ENCODE assay signal across 15 cellular contexts in the genomic region with DNA sequence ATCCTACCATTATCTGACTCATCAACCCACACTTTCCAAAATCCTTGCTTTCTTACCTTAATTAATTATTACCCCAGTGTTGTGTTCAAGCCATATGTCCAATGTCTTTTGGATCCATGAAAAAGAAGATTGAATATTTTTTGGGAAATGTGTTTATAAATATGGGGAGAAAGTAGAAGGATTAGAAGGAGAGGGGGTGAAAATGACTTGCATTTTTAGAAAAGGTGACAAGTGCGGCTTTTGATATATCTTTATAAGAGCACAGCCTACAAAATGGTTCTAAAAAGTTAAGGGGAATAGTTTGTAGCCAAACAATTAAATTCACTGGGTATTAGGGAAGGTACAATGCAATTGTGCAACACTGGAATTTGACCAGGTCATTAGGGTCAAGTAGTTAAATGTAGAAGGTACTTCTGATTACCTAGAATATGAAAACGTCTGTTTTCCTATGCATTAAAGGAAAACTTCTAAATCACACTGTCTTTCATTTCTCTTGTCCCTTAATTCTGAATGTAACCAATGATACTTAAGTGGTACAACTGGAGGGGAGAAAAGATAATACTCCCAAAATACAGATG. TPM values are rescaled to one million over a fixed set of nuclear protein-coding genes. Genes with fewer than 3 reads are reported as not detected.
DNase-seq lines count a peak whose midpoint lies in the region; TF ChIP-seq lines count a peak whose summit lies in the region.
"Had no signal": no experiment of that assay in that cellular context is flagged by ENCODE, and none has a peak within 500 bp of the region (broad histone marks: within the 10 kb centered on the region; RNA-seq: fewer than 3 reads in every experiment).

No MANE protein-coding gene starts in this region.

- no peaks in the 10 kb centered on the region for H3K36me3 ChIP-seq in Loucy (ENCODE audit: insufficient read depth, low read length)
- H3K36me3 ChIP-seq in brain microvascular endothelial cell (replicated peaks), result no peaks in the 10 kb centered on the region
- no peaks in the 10 kb centered on the region for H3K36me3 ChIP-seq in skeletal muscle satellite cell (ENCODE audit: insufficient read depth, low read length)
- no peaks in the 10 kb centered on the region for H3K36me3 ChIP-seq in left ventricle myocardium inferior

- peaks cover 61% of the 10 kb centered on the region for H3K4me1 Mint-ChIP-seq in activated T-cell treated with anti-CD3 and anti-CD28 coated beads, Interleukin-2, amount 50 U/mL, for 24 hours (ENCODE audit: low read depth)

- intact Hi-C loops in left ventricle myocardium inferior (cut with micrococcal nuclease), result no loop called here

- H3K79me2 ChIP-seq in Loucy (ENCODE audit: insufficient read depth, low read length), result peaks cover 15% of the 10 kb centered on the region; the same call in 1 of the 2 replicates
- H3K79me2 ChIP-seq: parathyroid adenoma had no signal

- no peaks in the 10 kb centered on the region for H4K20me1 ChIP-seq in Loucy (ENCODE audit: insufficient read depth, low read length, poor library complexity, severe bottlenecking)

- H3K27ac Mint-ChIP-seq in activated T-cell treated with anti-CD3 and anti-CD28 coated beads, Interleukin-2, amount 50 U/mL, for 24 hours, result peak overlapping the region; percentile 97
- H3K27ac Mint-ChIP-seq: mesothelial cell of epicardium had no signal

- no peaks in the 10 kb centered on the region for H3K27me3 Mint-ChIP-seq in activated T-cell treated with anti-CD3 and anti-CD28 coated beads, Interleukin-2, amount 50 U/mL, for 24 hours

- H3K9me3 ChIP-seq in Loucy (ENCODE audit: insufficient read depth, low read depth, low read length) (no peaks in the 10 kb centered on the region), skeletal muscle satellite cell (replicated peaks; ENCODE audit: low read length) (no peaks in the 10 kb centered on the region), left ventricle myocardium inferior (replicated peaks) (no peaks in the 10 kb centered on the region)

- H3K4me1 ChIP-seq in Loucy (ENCODE audit: insufficient read depth, low read length, poor library complexity, severe bottlenecking) (peaks cover 51% of the 10 kb centered on the region), skeletal muscle satellite cell (ENCODE audit: control insufficient read depth, insufficient read depth, low read length) (peaks cover 53% of the 10 kb centered on the region), left ventricle myocardium inferior (peaks cover 5% of the 10 kb centered on the region)

- no peaks in the 10 kb centered on the region for H3K9me2 ChIP-seq in Loucy (replicated peaks; ENCODE audit: low read depth, low read length)

- no peak overlapping the region for H2AFZ ChIP-seq in Loucy (ENCODE audit: low read length)
- H2AFZ ChIP-seq: parathyroid adenoma had no signal

- H3K27me3 ChIP-seq in Loucy (ENCODE audit: insufficient read depth, low read length, poor library complexity, severe bottlenecking) (no peaks in the 10 kb centered on the region), brain microvascular endothelial cell (replicated peaks) (no peaks in the 10 kb centered on the region), skeletal muscle satellite cell (ENCODE audit: control insufficient read depth, insufficient read depth, low read length) (no peaks in the 10 kb centered on the region), left ventricle myocardium inferior (ENCODE audit: low read depth) (no peaks in the 10 kb centered on the region)

- no peak for DNase-seq in activated T-cell treated with anti-CD3 and anti-CD28 coated beads, Interleukin-2, amount 50 U/mL, for 24 hours
- DNase-seq in activated T-cell treated with anti-CD3 and anti-CD28 coated beads, Interleukin-2, amount 50 U/mL, for 1 hour, result no peak
- DNase-seq in brain microvascular endothelial cell (no peak), NCI-H2107 (lab: John Stamatoyannopoulos, UW) (no peak), left ventricle myocardium inferior (no peak), UCSD-AML1 (lab: John Stamatoyannopoulos, UW; ENCODE audit: unreplicated experiment) (no peak)
- DNase-seq: KBM-7, NCI-H1694 treated with DMSO at 0.1 percent for 48 hours, NCI-H524, RPMI8226, T-helper 9 cell had no signal

- H3K4me3 ChIP-seq in Loucy (ENCODE audit: low read length, poor library complexity, severe bottlenecking), result no peak overlapping the region
- no peak overlapping the region for H3K4me3 ChIP-seq in brain microvascular endothelial cell (ENCODE audit: low read depth, low read length)
- peak overlapping the region; percentile 43 for H3K4me3 ChIP-seq in skeletal muscle satellite cell (ENCODE audit: low read length)
- H3K4me3 ChIP-seq in left ventricle myocardium inferior, result no peak overlapping the region

- no peak overlapping the region for H3K9ac ChIP-seq in Loucy (ENCODE audit: low read depth, low read length, poor library complexity, severe bottlenecking)
- H3K9ac ChIP-seq in skeletal muscle satellite cell (ENCODE audit: low read depth, low read length), result peak overlapping the region; percentile 22
- H3K9ac ChIP-seq: parathyroid adenoma had no signal

- TF ChIP-seq CTCF in Loucy (conservative IDR thresholded peaks at IDR 0.05; ENCODE audit: low read length) (no peak), brain microvascular endothelial cell (IDR thresholded peaks at IDR 0.05; ENCODE audit: low read depth, low read length, missing control alignments) (no peak), left ventricle myocardium inferior (IDR thresholded peaks at IDR 0.05; ENCODE audit: borderline replicate concordance) (no peak)

- peak overlapping the region; percentile 52 for H3K4me3 Mint-ChIP-seq in activated T-cell treated with anti-CD3 and anti-CD28 coated beads, Interleukin-2, amount 50 U/mL, for 24 hours
- H3K4me3 Mint-ChIP-seq: mesothelial cell of epicardium had no signal

- H3K9me3 Mint-ChIP-seq in activated T-cell treated with anti-CD3 and anti-CD28 coated beads, Interleukin-2, amount 50 U/mL, for 24 hours, result peaks cover 6% of the 10 kb centered on the region

- H3K36me3 Mint-ChIP-seq in activated T-cell treated with anti-CD3 and anti-CD28 coated beads, Interleukin-2, amount 50 U/mL, for 24 hours (ENCODE audit: low read depth), result no peaks in the 10 kb centered on the region

- H3K27ac ChIP-seq in brain microvascular endothelial cell (peak overlapping the region; percentile 78), left ventricle myocardium inferior (replicated peaks) (no peak overlapping the region)
- H3K27ac ChIP-seq: parathyroid adenoma had no signal

- no peaks in the 10 kb centered on the region for H3F3A ChIP-seq in Loucy (ENCODE audit: low read depth)

- in situ Hi-C loops in brain microvascular endothelial cell (cut with HindIII; ENCODE audit: low pct_ligation_motif_present, low sequenced_read_pairs), result no loop called here

- H3K4me2 ChIP-seq in Loucy (ENCODE audit: low read depth, low read length, poor library complexity, severe bottlenecking) (peak overlapping the region; percentile 33), skeletal muscle satellite cell (ENCODE audit: low read length) (peak overlapping the region; percentile 78)

RNA-seq across cellular contexts. Expression of gene SERTAD2, which starts 44.4 kb away (rescaled TPM):
- total RNA-seq in skeletal muscle satellite cell (2012; rRNA removed), result 10.6 and 15.5 TPM in 2 replicates
- total RNA-seq in left ventricle myocardium inferior, result 14.5 TPM
